1 cellular context compared by ENCODE assay signal in the genomic region with DNA sequence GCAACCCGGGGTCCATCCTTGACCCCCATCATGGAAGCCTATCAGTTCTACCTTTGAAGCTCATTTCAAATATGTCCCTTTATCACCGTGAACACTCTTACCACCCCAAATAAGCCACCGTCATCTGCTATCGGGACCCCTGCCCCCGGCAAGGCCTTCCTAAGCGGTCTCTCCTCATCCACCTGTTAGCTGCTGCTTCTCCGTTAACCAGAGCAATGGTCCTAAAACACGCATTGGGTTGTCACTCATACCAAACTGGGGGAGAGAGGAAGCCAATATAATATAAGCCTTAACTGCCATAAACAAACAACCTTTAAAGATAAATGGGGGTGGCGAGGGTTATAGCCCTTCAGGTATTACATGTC.
TF ChIP-seq lines count a peak whose summit lies in the region.

No MANE protein-coding gene starts in this region.

TF ChIP-seq in endothelial cell of umbilical vein, 7 proteins besides CTCF, POLR2A, EP300 and RAD21:
- TF ChIP-seq, protein P1, sequence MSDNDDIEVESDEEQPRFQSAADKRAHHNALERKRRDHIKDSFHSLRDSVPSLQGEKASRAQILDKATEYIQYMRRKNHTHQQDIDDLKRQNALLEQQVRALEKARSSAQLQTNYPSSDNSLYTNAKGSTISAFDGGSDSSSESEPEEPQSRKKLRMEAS (IDR thresholded peaks at IDR 0.05; ENCODE audit: insufficient read depth, insufficient read length), result no peak
- TF ChIP-seq POLR2AphosphoS5 (IDR thresholded peaks at IDR 0.05; ENCODE audit: insufficient read depth, low read depth, low read length) (no peak), FOS (IDR thresholded peaks at IDR 0.05; ENCODE audit: borderline replicate concordance, insufficient read depth, low read length) (no peak), EZH2 (IDR thresholded peaks at IDR 0.05; ENCODE audit: borderline replicate concordance, low read depth, low read length, severe bottlenecking) (no peak), GATA2 (IDR thresholded peaks at IDR 0.05; ENCODE audit: insufficient read depth, insufficient read length, low read depth, low read length) (no peak), JUN (IDR thresholded peaks at IDR 0.05; ENCODE audit: borderline replicate concordance, insufficient read depth, insufficient read length, low read depth) (no peak), MYC (IDR thresholded peaks at IDR 0.05; ENCODE audit: low read depth, low read length) (no peak)
